9 cellular contexts compared by ENCODE assay signal in genomic region chr1:23838401-23838866, GRCh38. TPM values are rescaled to one million over a fixed set of nuclear protein-coding genes. Genes with fewer than 3 reads are reported as not detected.
A peak's percentile ranks its signal among the peaks of the same experiment; 100 is the strongest.
DNase-seq lines count a peak whose midpoint lies in the region; ATAC-seq and TF ChIP-seq lines count a peak whose summit lies in the region.
"Had no signal": no experiment of that assay in that cellular context is flagged by ENCODE, and none has a peak within 500 bp of the region (broad histone marks: within the 10 kb centered on the region; RNA-seq: fewer than 3 reads in every experiment).

No MANE protein-coding gene starts in this region.

- H3K4me1 ChIP-seq in OCI-LY7 (ENCODE audit: insufficient read depth, low read length, poor library complexity, severe bottlenecking) (peaks cover 20% of the 10 kb centered on the region), fibroblast of lung (ENCODE audit: control insufficient read depth, extremely low read depth, insufficient read depth, low read length) (no peaks in the 10 kb centered on the region), neural progenitor cell (peaks cover 4% of the 10 kb centered on the region)

- H3K4me3 Mint-ChIP-seq in activated T-cell treated with anti-CD3 and anti-CD28 coated beads, Interleukin-2, amount 50 U/mL, for 24 hours: peak overlapping the region; percentile 70
- peak overlapping the region; percentile 80 for H3K4me3 Mint-ChIP-seq in neural progenitor cell
- peak overlapping the region; percentile 71 for H3K4me3 Mint-ChIP-seq in stimulated activated naive CD8-positive, alpha-beta T cell treated with anti-CD3 and anti-CD28 coated beads, Interleukin-15, Interleukin-2, amounts not matched to agents 100 ng/mL and 50 ng/mL, for 24 hours

- no peaks in the 10 kb centered on the region for H3K9me2 ChIP-seq in OCI-LY7 (ENCODE audit: insufficient read depth, low read length)

- peaks cover 12% of the 10 kb centered on the region for H3K27me3 ChIP-seq in fibroblast of lung (ENCODE audit: control insufficient read depth, insufficient read depth, low read length)
- peaks cover 31% of the 10 kb centered on the region for H3K27me3 ChIP-seq in neural progenitor cell

- peaks cover 6% of the 10 kb centered on the region for H3K27me3 Mint-ChIP-seq in activated T-cell treated with anti-CD3 and anti-CD28 coated beads, Interleukin-2, amount 50 U/mL, for 24 hours
- peaks cover 10% of the 10 kb centered on the region for H3K27me3 Mint-ChIP-seq in neural progenitor cell (ENCODE audit: insufficient read depth, low read depth)
- H3K27me3 Mint-ChIP-seq in stimulated activated naive CD8-positive, alpha-beta T cell treated with anti-CD3 and anti-CD28 coated beads, Interleukin-15, Interleukin-2, amounts not matched to agents 100 ng/mL and 50 ng/mL, for 24 hours: no peaks in the 10 kb centered on the region

- H4K20me1 ChIP-seq in OCI-LY7 (ENCODE audit: insufficient read depth, low read length) (no peaks in the 10 kb centered on the region), fibroblast of lung (ENCODE audit: control insufficient read depth, extremely low read depth, insufficient read depth, low read length) (no peaks in the 10 kb centered on the region), neural progenitor cell (ENCODE audit: low read depth) (no peaks in the 10 kb centered on the region)

- no peaks in the 10 kb centered on the region for H3K9me3 ChIP-seq in OCI-LY7 (ENCODE audit: low read length)
- no peaks in the 10 kb centered on the region for H3K9me3 ChIP-seq in fibroblast of lung (ENCODE audit: control insufficient read depth, insufficient read depth, low read depth, low read length)
- no peaks in the 10 kb centered on the region for H3K9me3 ChIP-seq in neural progenitor cell (ENCODE audit: low read depth)

- POLR2A ChIA-PET in OCI-LY7 (lab: Charles Lee): interaction anchor here (0.6 to 1.9 kb wide), 9 partner anchors 10 to 171 kb away, joined by 3 to 11 read pairs (median 4); partner anchors contain the start of gene PITHD1

- TF ChIP-seq CTCF in OCI-LY7 (conservative IDR thresholded peaks at IDR 0.05; ENCODE audit: low read length) (no peak), fibroblast of lung (conservative IDR thresholded peaks at IDR 0.05 in 1 of 2, IDR thresholded peaks at IDR 0.05 in 1 of 2; ENCODE audit: low read depth in 1 of 2, low read length in 2 of 2) (no peak), neural progenitor cell (IDR thresholded peaks at IDR 0.05) (no peak)

- H2AFZ ChIP-seq in OCI-LY7 (ENCODE audit: low read length): peak overlapping the region; percentile 76
- peak overlapping the region; percentile 60 for H2AFZ ChIP-seq in fibroblast of lung (ENCODE audit: low read length)
- peak overlapping the region; percentile 83 for H2AFZ ChIP-seq in neural progenitor cell (replicated peaks)

- H3K36me3 Mint-ChIP-seq in activated T-cell treated with anti-CD3 and anti-CD28 coated beads, Interleukin-2, amount 50 U/mL, for 24 hours (ENCODE audit: low read depth): no peaks in the 10 kb centered on the region
- no peaks in the 10 kb centered on the region for H3K36me3 Mint-ChIP-seq in neural progenitor cell
- H3K36me3 Mint-ChIP-seq in stimulated activated naive CD8-positive, alpha-beta T cell treated with anti-CD3 and anti-CD28 coated beads, Interleukin-15, Interleukin-2, amounts not matched to agents 100 ng/mL and 50 ng/mL, for 24 hours (ENCODE audit: low read depth): no peaks in the 10 kb centered on the region

- peak overlapping the region; percentile 6 for H3K27ac Mint-ChIP-seq in activated T-cell treated with anti-CD3 and anti-CD28 coated beads, Interleukin-2, amount 50 U/mL, for 24 hours
- H3K27ac Mint-ChIP-seq in neural progenitor cell: no peak overlapping the region
- peak overlapping the region; percentile 6 for H3K27ac Mint-ChIP-seq in stimulated activated naive CD8-positive, alpha-beta T cell treated with anti-CD3 and anti-CD28 coated beads, Interleukin-15, Interleukin-2, amounts not matched to agents 100 ng/mL and 50 ng/mL, for 24 hours

- peaks cover 5% of the 10 kb centered on the region for H3F3A ChIP-seq in neural progenitor cell (ENCODE audit: low read depth)

- no peak overlapping the region for H3K27ac ChIP-seq in OCI-LY7 (ENCODE audit: low read depth, low read length, poor library complexity, severe bottlenecking)
- H3K27ac ChIP-seq in fibroblast of lung (ENCODE audit: insufficient read depth, low read length): no peak overlapping the region
- H3K27ac ChIP-seq in neural progenitor cell: no peak overlapping the region
- H3K27ac ChIP-seq: epithelial cell of prostate had no signal

- no peaks in the 10 kb centered on the region for H3K79me2 ChIP-seq in OCI-LY7 (ENCODE audit: insufficient read depth, low read depth, low read length)
- no peaks in the 10 kb centered on the region for H3K79me2 ChIP-seq in fibroblast of lung (ENCODE audit: control insufficient read depth, insufficient read depth, low read length)
- no peaks in the 10 kb centered on the region for H3K79me2 ChIP-seq in neural progenitor cell (ENCODE audit: low read depth)

- H3K4me3 ChIP-seq in OCI-LY7 (ENCODE audit: low read depth, low read length, poor library complexity, severe bottlenecking): peak overlapping the region; percentile 60
- peak overlapping the region; percentile 7 to 42 (median 27) for H3K4me3 ChIP-seq in fibroblast of lung (replicated peaks in 1 of 4; ENCODE audit: control extremely low read depth in 1 of 4, insufficient read depth in 1 of 4, low read depth in 3 of 4, low read length in 4 of 4)
- H3K4me3 ChIP-seq in neural progenitor cell: peak overlapping the region; percentile 41

- CTCF ChIA-PET in OCI-LY7 (lab: Charles Lee; ENCODE audit: unreplicated experiment): no interaction called here

- H3K4me2 ChIP-seq in OCI-LY7 (ENCODE audit: low read length): peak overlapping the region; percentile 67
- peak overlapping the region; percentile 82 for H3K4me2 ChIP-seq in fibroblast of lung (ENCODE audit: extremely low read depth, insufficient read depth, low read length)
- peak overlapping the region; percentile 77 for H3K4me2 ChIP-seq in neural progenitor cell

- H3K4me1 Mint-ChIP-seq in activated T-cell treated with anti-CD3 and anti-CD28 coated beads, Interleukin-2, amount 50 U/mL, for 24 hours (ENCODE audit: low read depth): peaks cover 17% of the 10 kb centered on the region
- H3K4me1 Mint-ChIP-seq in neural progenitor cell: peaks cover 5% of the 10 kb centered on the region
- peaks cover 15% of the 10 kb centered on the region for H3K4me1 Mint-ChIP-seq in stimulated activated naive CD8-positive, alpha-beta T cell treated with anti-CD3 and anti-CD28 coated beads, Interleukin-15, Interleukin-2, amounts not matched to agents 100 ng/mL and 50 ng/mL, for 24 hours (ENCODE audit: low read depth)

- BruUV-seq in OCI-LY7 (replicated peaks; lab: Mats Ljungman, UMichigan): no TSS peak

- DNase-seq in ELR (ENCODE audit: low read depth): peak; percentile 63
- peak; percentile 78 for DNase-seq in OCI-LY7 (ENCODE audit: low spot score)
- peak; percentile 85 for DNase-seq in activated T-cell treated with anti-CD3 and anti-CD28 coated beads, Interleukin-2, amount 50 U/mL, for 24 hours
- DNase-seq in fibroblast of lung (ENCODE audit: low read depth in 2 of 2): peak; percentile 21 to 33
- DNase-seq in neural progenitor cell (ENCODE audit: low spot score): peak; percentile 59

- H3K36me3 ChIP-seq in OCI-LY7 (ENCODE audit: insufficient read depth, low read length) (no peaks in the 10 kb centered on the region), fibroblast of lung (ENCODE audit: control insufficient read depth, insufficient read depth, low read length) (no peaks in the 10 kb centered on the region), neural progenitor cell (no peaks in the 10 kb centered on the region)

- peak; percentile 76 for ATAC-seq in HG03354 (IDR thresholded peaks at IDR 0.05; ENCODE audit: poor library complexity, severe bottlenecking, unreplicated experiment)
- ATAC-seq in GM18517 (IDR thresholded peaks at IDR 0.05; ENCODE audit: unreplicated experiment): no peak

- intact Hi-C loops in OCI-LY7 (cut with micrococcal nuclease; ENCODE audit: unreplicated experiment): no loop called here

- no peaks in the 10 kb centered on the region for H3K9me3 Mint-ChIP-seq in activated T-cell treated with anti-CD3 and anti-CD28 coated beads, Interleukin-2, amount 50 U/mL, for 24 hours
- no peaks in the 10 kb centered on the region for H3K9me3 Mint-ChIP-seq in neural progenitor cell
- no peaks in the 10 kb centered on the region for H3K9me3 Mint-ChIP-seq in stimulated activated naive CD8-positive, alpha-beta T cell treated with anti-CD3 and anti-CD28 coated beads, Interleukin-15, Interleukin-2, amounts not matched to agents 100 ng/mL and 50 ng/mL, for 24 hours

- no peak overlapping the region for H3K9ac ChIP-seq in fibroblast of lung (ENCODE audit: insufficient read depth, low read length)
- no peak overlapping the region for H3K9ac ChIP-seq in neural progenitor cell

RNA-seq across cellular contexts. Expression of gene HMGCL, which starts 13.2 kb away (rescaled TPM):
- total RNA-seq in OCI-LY7 (2014; rRNA removed; shearing (Covaris generic)): 9.0 and 13.1 TPM in 2 replicates
- total RNA-seq in OCI-LY7 (2022): 27.4 and 30.7 TPM in 2 replicates
- 59.3 and 74.6 TPM in 2 replicates for total RNA-seq in fibroblast of lung
- polyA plus RNA-seq in fibroblast of lung: 34.1 and 41.3 TPM in 2 replicates
- polyA plus RNA-seq in fibroblast of lung (2012): 33.0 and 37.3 TPM in 2 replicates
- polyA minus RNA-seq in fibroblast of lung (ENCODE audit: low replicate concordance): 21.4 and 28.5 TPM in 2 replicates
- total RNA-seq in neural progenitor cell (ENCODE audit: low replicate concordance): 20.7 and 30.7 TPM in 2 replicates

RNA-seq across cellular contexts. Expression of gene FUCA1, which starts 29.7 kb away (rescaled TPM):
- total RNA-seq in OCI-LY7 (2014; rRNA removed; shearing (Covaris generic)): 9.1 and 9.3 TPM in 2 replicates
- total RNA-seq in OCI-LY7 (2022): 9.3 and 9.9 TPM in 2 replicates
- 8.7 and 9.7 TPM in 2 replicates for total RNA-seq in fibroblast of lung
- polyA plus RNA-seq in fibroblast of lung: 4.1 and 5.9 TPM in 2 replicates
- 2.6 and 3.4 TPM in 2 replicates for polyA plus RNA-seq in fibroblast of lung (2012)
- polyA minus RNA-seq in fibroblast of lung (ENCODE audit: low replicate concordance): not detected in 2 replicates
- 10.2 and 12.6 TPM in 2 replicates for total RNA-seq in neural progenitor cell (ENCODE audit: low replicate concordance)

RNA-seq across cellular contexts. Expression of gene GALE, which starts 37.9 kb away (rescaled TPM):
- total RNA-seq in OCI-LY7 (2014; rRNA removed; shearing (Covaris generic)): 17.9 and 19.6 TPM in 2 replicates
- total RNA-seq in OCI-LY7 (2022) (16.0 and 16.8 TPM in 2 replicates), fibroblast of lung (14.1 and 16.0 TPM in 2 replicates), neural progenitor cell (ENCODE audit: low replicate concordance) (15.6 and 24.2 TPM in 2 replicates)
- 11.9 and 19.6 TPM in 2 replicates for polyA plus RNA-seq in fibroblast of lung
- 12.2 and 24.4 TPM in 2 replicates for polyA plus RNA-seq in fibroblast of lung (2012)
- 14.2 and 23.2 TPM in 2 replicates for polyA minus RNA-seq in fibroblast of lung (ENCODE audit: low replicate concordance)

RNA-seq across cellular contexts. Expression of gene LYPLA2, which starts 47.5 kb away (rescaled TPM):
- 65.1 and 91.2 TPM in 2 replicates for total RNA-seq in OCI-LY7 (2014; rRNA removed; shearing (Covaris generic))
- total RNA-seq in OCI-LY7 (2022) (66.5 and 68.3 TPM in 2 replicates), fibroblast of lung (27.5 and 29.2 TPM in 2 replicates), neural progenitor cell (ENCODE audit: low replicate concordance) (41.8 and 102 TPM in 2 replicates)
- polyA plus RNA-seq in fibroblast of lung: 20.4 and 29.1 TPM in 2 replicates
- polyA plus RNA-seq in fibroblast of lung (2012): 25.1 and 44.1 TPM in 2 replicates
- 18.8 and 36.4 TPM in 2 replicates for polyA minus RNA-seq in fibroblast of lung (ENCODE audit: low replicate concordance)

Comparison
In these comparisons a context has a peak if more than half of its experiments do, and no peak if none do; other contexts are left out.
1. DNase-seq: peak in every context shown above with its lines; median percentile 85 in activated T-cell treated with anti-CD3 and anti-CD28 coated beads, Interleukin-2, amount 50 U/mL, for 24 hours; 78 in OCI-LY7; 63 in ELR; 59 in neural progenitor cell; 27 in fibroblast of lung.